Comparison of ENCODE assay signal across 8 cellular contexts in genomic region chr12:89709157-89709993, GRCh38. TPM values are rescaled to one million over a fixed set of nuclear protein-coding genes. Genes with fewer than 3 reads are reported as not detected.
A peak's percentile ranks its signal among the peaks of the same experiment; 100 is the strongest.
DNase-seq lines count a peak whose midpoint lies in the region; ATAC-seq and TF ChIP-seq lines count a peak whose summit lies in the region.

No MANE protein-coding gene starts in this region.

- peak; percentile 92 for TF ChIP-seq POLR2A in GM18505 (IDR thresholded peaks at IDR 0.05; ENCODE audit: borderline replicate concordance, extremely low read depth, insufficient read depth, insufficient read length)
- TF ChIP-seq POLR2A in uterus (IDR thresholded peaks at IDR 0.05) = peak; percentile 78 to 96

- H3K9me3 Mint-ChIP-seq in T-helper 2 cell treated with Interferon-gamma antibody and Interleukin-4, amounts not matched to agents 5 μg/mL and 100 μg/mL, for 36 hours = no peaks in the 10 kb centered on the region

- peaks cover 2% of the 10 kb centered on the region for H3K36me3 Mint-ChIP-seq in T-helper 2 cell treated with Interferon-gamma antibody and Interleukin-4, amounts not matched to agents 5 μg/mL and 100 μg/mL, for 36 hours (ENCODE audit: low read depth)

- peaks cover 25% of the 10 kb centered on the region for H3K4me1 Mint-ChIP-seq in T-helper 2 cell treated with Interferon-gamma antibody and Interleukin-4, amounts not matched to agents 5 μg/mL and 100 μg/mL, for 36 hours (ENCODE audit: low read depth)

- H3K4me3 ChIP-seq in ascending aorta = peak overlapping the region; percentile 81 to 91
- peak overlapping the region; percentile 77 for H3K4me3 ChIP-seq in right cardiac atrium (ENCODE audit: low read length)
- peak overlapping the region; percentile 80 to 83 for H3K4me3 ChIP-seq in uterus

- ATAC-seq in GM18505 (IDR thresholded peaks at IDR 0.05; ENCODE audit: unreplicated experiment) (peak; percentile 67), HG02970 (IDR thresholded peaks at IDR 0.05; ENCODE audit: low FRiP score, unreplicated experiment) (peak; percentile 76), right cardiac atrium (peak; percentile 97)

- intact Hi-C loops in ascending aorta (cut with DNase I) (loop anchor here (2.0 to 5.0 kb wide), 5 partner anchors 72 to 552 kb away; partner anchors contain the start of genes DUSP6 and GALNT4), right cardiac atrium (cut with DNase I) (no loop called here), uterus (cut with DNase I; ENCODE audit: low total_unique reads) (no loop called here)

- TF ChIP-seq CTCF in ascending aorta (IDR thresholded peaks at IDR 0.05) = peak in 1 of 3 experiments; percentile 12
- TF ChIP-seq CTCF in uterus (IDR thresholded peaks at IDR 0.05) = no peak

- H3K4me1 ChIP-seq in ascending aorta (peaks cover 0 to 5% of the 10 kb centered on the region in 2 donors), right cardiac atrium (ENCODE audit: control insufficient read depth, insufficient read depth, low read length) (no peaks in the 10 kb centered on the region), uterus (no peaks in the 10 kb centered on the region)

- H3K4me3 Mint-ChIP-seq in T-helper 2 cell treated with Interferon-gamma antibody and Interleukin-4, amounts not matched to agents 5 μg/mL and 100 μg/mL, for 36 hours = peak overlapping the region; percentile 84

- H3K27me3 ChIP-seq in ascending aorta = no peaks in the 10 kb centered on the region
- no peaks in the 10 kb centered on the region for H3K27me3 ChIP-seq in right cardiac atrium (ENCODE audit: control insufficient read depth, insufficient read depth)
- H3K27me3 ChIP-seq in uterus = no peaks in the 10 kb centered on the region

- H3K27me3 Mint-ChIP-seq in T-helper 2 cell treated with Interferon-gamma antibody and Interleukin-4, amounts not matched to agents 5 μg/mL and 100 μg/mL, for 36 hours (ENCODE audit: low read depth) = peaks cover 44% of the 10 kb centered on the region

- H3K9me3 ChIP-seq in ascending aorta = no peaks in the 10 kb centered on the region
- H3K9me3 ChIP-seq in right cardiac atrium (ENCODE audit: control insufficient read depth, low read length) = no peaks in the 10 kb centered on the region
- no peaks in the 10 kb centered on the region for H3K9me3 ChIP-seq in uterus

- DNase-seq in NCI-H187 treated with DMSO at 0.1 percent for 48 hours (lab: John Stamatoyannopoulos, UW) (peak; percentile 88), ascending aorta (ENCODE audit: low spot score in 2 of 2) (peak; percentile 91 to 99), right cardiac atrium (peak; percentile 99), pulmonary artery endothelial cell (ENCODE audit: low read depth, low spot score) (peak; percentile 97), uterus (peak; percentile 98 to 99)
- peak; percentile 94 for DNase-seq in T-helper 2 cell treated with Interferon-gamma antibody and Interleukin-4, amounts not matched to agents 5 μg/mL and 100 μg/mL, for 36 hours (ENCODE audit: low spot score)

- peak overlapping the region; percentile 86 for H3K27ac Mint-ChIP-seq in T-helper 2 cell treated with Interferon-gamma antibody and Interleukin-4, amounts not matched to agents 5 μg/mL and 100 μg/mL, for 36 hours

- under 1% methylated on average over 102 of the region's 102 CpGs for WGBS in right cardiac atrium

- H3K27ac ChIP-seq in ascending aorta (peak overlapping the region; percentile 98), right cardiac atrium (ENCODE audit: low read length) (peak overlapping the region; percentile 98), uterus (peak overlapping the region; percentile 95 to 97)

- H3K36me3 ChIP-seq in ascending aorta = no peaks in the 10 kb centered on the region
- no peaks in the 10 kb centered on the region for H3K36me3 ChIP-seq in uterus

RNA-seq across cellular contexts. Expression of gene ATP2B1, which starts 0.7 kb away (rescaled TPM):
- total RNA-seq in ascending aorta (5.1 TPM), right cardiac atrium (10 to 100 TPM; 13.0 to 19.0 (median 16.6) TPM), pulmonary artery endothelial cell (28.4 and 30.1 TPM in 2 replicates), uterus (100 to 1,000 TPM in 1 of 4 donors, 10 to 100 TPM in 3; 16.7 to 172 (median 48.6) TPM)
- polyA plus RNA-seq in right cardiac atrium = 6.1 TPM

Comparison
In these comparisons a context has a peak if more than half of its experiments do, and no peak if none do; other contexts are left out.
1. Peak in every context shown above with its lines: DNase-seq, ATAC-seq, H3K4me3 ChIP-seq and H3K27ac ChIP-seq.